ENCODE assay signal across 11 cellular contexts in genomic region chr20:45340951-45341350, GRCh38. TPM values are rescaled to one million over a fixed set of nuclear protein-coding genes. Genes with fewer than 3 reads are reported as not detected.
DNase-seq lines count a peak whose midpoint lies in the region; ATAC-seq and TF ChIP-seq lines count a peak whose summit lies in the region.
"Had no signal": no experiment of that assay in that cellular context is flagged by ENCODE, and none has a peak within 500 bp of the region (broad histone marks: within the 10 kb centered on the region; RNA-seq: fewer than 3 reads in every experiment).

No MANE protein-coding gene starts in this region.

- WGBS in esophagus muscularis mucosa: 67% methylated on average over 1 of the region's 1 CpG
- WGBS in upper lobe of left lung, 2 donors: 60 to 71% methylated on average over 1 of the region's 1 CpG

- DNase-seq in cardiac muscle cell (ENCODE audit: low read depth in 1 of 2, low spot score in 1 of 2): peak in 1 of 2 donors; percentile 48
- DNase-seq in left ventricle myocardium superior: no peak
- DNase-seq in esophagus muscularis mucosa (ENCODE audit: extremely low spot score): no peak
- DNase-seq in upper lobe of left lung: no peak
- DNase-seq in stimulated activated CD4-positive, alpha-beta T cell treated with anti-CD3 and anti-CD28 coated beads, Interleukin-2, amount 100 ng/mL, for 48 hours: no peak
- DNase-seq in midbrain (lab: John Stamatoyannopoulos, UW): no peak
- DNase-seq: NCI-H1694 treated with DMSO at 0.1 percent for 48 hours had no signal

- H3K4me1 ChIP-seq in cardiac muscle cell (ENCODE audit: low read depth): peaks cover 79% of the 10 kb centered on the region
- peaks cover 84 to 100% (median 100%) of the 10 kb centered on the region in 4 donors for H3K4me1 ChIP-seq in esophagus muscularis mucosa
- H3K4me1 ChIP-seq in muscle layer of duodenum (ENCODE audit: control insufficient read depth in 1 of 2, insufficient read depth in 2 of 2, low read length in 2 of 2): peaks cover 51 to 68% of the 10 kb centered on the region in 2 donors
- peaks cover 64 to 97% (median 74%) of the 10 kb centered on the region in 4 donors for H3K4me1 ChIP-seq in upper lobe of left lung

- H3K36me3 ChIP-seq in cardiac muscle cell: no peaks in the 10 kb centered on the region
- peaks cover 0 to 12% (median 3%) of the 10 kb centered on the region in 4 donors for H3K36me3 ChIP-seq in esophagus muscularis mucosa
- peaks cover 0 to 4% of the 10 kb centered on the region in 2 donors for H3K36me3 ChIP-seq in muscle layer of duodenum (ENCODE audit: control insufficient read depth in 1 of 2, insufficient read depth in 2 of 2, low read length in 2 of 2)
- peaks cover 0 to 22% (median 6%) of the 10 kb centered on the region in 4 donors for H3K36me3 ChIP-seq in upper lobe of left lung

- ATAC-seq in left ventricle myocardium superior: no peak
- ATAC-seq in upper lobe of left lung (ENCODE audit: low FRiP score in 2 of 2): no peak
- ATAC-seq in GM21526 (IDR thresholded peaks at IDR 0.05; ENCODE audit: low FRiP score, unreplicated experiment): no peak

- TF ChIP-seq EP300 in esophagus muscularis mucosa (IDR thresholded peaks at IDR 0.05) (no peak), upper lobe of left lung (IDR thresholded peaks at IDR 0.05) (no peak)

- H3K4me3 ChIP-seq in cardiac muscle cell: no peak overlapping the region
- no peak overlapping the region for H3K4me3 ChIP-seq in esophagus muscularis mucosa
- no peak overlapping the region for H3K4me3 ChIP-seq in muscle layer of duodenum (ENCODE audit: low read depth in 1 of 2, low read length in 2 of 2)
- H3K4me3 ChIP-seq in upper lobe of left lung: peak overlapping the region in 1 of 4 donors; percentile 88

- TF ChIP-seq CTCF in cardiac muscle cell (IDR thresholded peaks at IDR 0.05; ENCODE audit: low read depth, low read length) (no peak), esophagus muscularis mucosa (IDR thresholded peaks at IDR 0.05) (no peak), upper lobe of left lung (IDR thresholded peaks at IDR 0.05) (no peak)

- peak overlapping the region; percentile 98 for H3K27ac ChIP-seq in cardiac muscle cell
- H3K27ac ChIP-seq in esophagus muscularis mucosa (replicated peaks in 1 of 4): peak overlapping the region; percentile 93 to 97 (median 96)
- peak overlapping the region; percentile 98 for H3K27ac ChIP-seq in muscle layer of duodenum (ENCODE audit: low read length)
- H3K27ac ChIP-seq in upper lobe of left lung: peak overlapping the region; percentile 91 to 92 (median 92)

- no peaks in the 10 kb centered on the region for H3K9me3 ChIP-seq in cardiac muscle cell (ENCODE audit: low read depth)
- no peaks in the 10 kb centered on the region for H3K9me3 ChIP-seq in esophagus muscularis mucosa
- no peaks in the 10 kb centered on the region for H3K9me3 ChIP-seq in muscle layer of duodenum (ENCODE audit: control insufficient read depth in 1 of 2, low read length in 2 of 2)
- H3K9me3 ChIP-seq in upper lobe of left lung: no peaks in the 10 kb centered on the region

- H3K27me3 ChIP-seq in cardiac muscle cell (no peaks in the 10 kb centered on the region), esophagus muscularis mucosa (no peaks in the 10 kb centered on the region), muscle layer of duodenum (ENCODE audit: low read depth, low read length) (no peaks in the 10 kb centered on the region), upper lobe of left lung (no peaks in the 10 kb centered on the region)

- intact Hi-C loops in left ventricle myocardium superior (cut with micrococcal nuclease): no loop called here
- intact Hi-C loops in esophagus muscularis mucosa (cut with DNase I): no loop called here

- no peak for TF ChIP-seq POLR2A in esophagus muscularis mucosa (IDR thresholded peaks at IDR 0.05; ENCODE audit: low read depth)
- no peak for TF ChIP-seq POLR2A in upper lobe of left lung (IDR thresholded peaks at IDR 0.05)

RNA-seq across cellular contexts. Expression of gene SDC4, which starts 7.3 kb away (rescaled TPM):
- 36.0 and 55.7 TPM in 2 replicates for total RNA-seq in cardiac muscle cell
- 35.4 and 74.4 TPM in 2 replicates for polyA plus RNA-seq in cardiac muscle cell
- 76.9 TPM for total RNA-seq in left ventricle myocardium superior
- total RNA-seq in esophagus muscularis mucosa: 100 to 1,000 TPM in 1 of 4 donors, 10 to 100 TPM in 3; 61.9 to 177 (median 72.2) TPM
- total RNA-seq in upper lobe of left lung: 100 to 1,000 TPM; 178 to 568 (median 291) TPM

RNA-seq across cellular contexts. Expression of gene SYS1, which starts 22.0 kb away (rescaled TPM):
- total RNA-seq in cardiac muscle cell (24.5 and 28.0 TPM in 2 replicates), left ventricle myocardium superior (22.6 TPM), esophagus muscularis mucosa (10 to 100 TPM; 28.2 to 48.4 (median 42.5) TPM), upper lobe of left lung (10 to 100 TPM; 31.0 to 61.4 (median 50.7) TPM)
- 16.9 and 20.0 TPM in 2 replicates for polyA plus RNA-seq in cardiac muscle cell

RNA-seq across cellular contexts. Expression of gene MATN4, which starts 32.9 kb away (rescaled TPM):
- not detected in 2 replicates for total RNA-seq in cardiac muscle cell
- not detected in 2 replicates for polyA plus RNA-seq in cardiac muscle cell
- not detected for total RNA-seq in left ventricle myocardium superior
- total RNA-seq in esophagus muscularis mucosa: under 1 TPM in 2 of 4 donors, not detected in 2; 0.17 to 0.33 TPM
- total RNA-seq in upper lobe of left lung: under 1 TPM in 2 of 6 donors, not detected in 4; 0.30 to 0.44 TPM
- total RNA-seq: HT1080 had no signal

RNA-seq across cellular contexts. Expression of gene RBPJL, which starts 34.3 kb away (rescaled TPM):
- not detected in 2 replicates for total RNA-seq in cardiac muscle cell
- polyA plus RNA-seq in cardiac muscle cell: not detected in 2 replicates
- total RNA-seq in left ventricle myocardium superior: not detected
- total RNA-seq in esophagus muscularis mucosa: not detected
- total RNA-seq in upper lobe of left lung: under 1 TPM in 2 of 6 donors, not detected in 4; 0.09 to 0.13 TPM
- total RNA-seq: HT1080; T-helper 2 cell treated with Interferon-gamma antibody and Interleukin-4, amounts not matched to agents 100 ng/mL and 5 ng/mL, for 36 hours had no signal

RNA-seq across cellular contexts. Expression of gene TP53TG5, which starts 37.2 kb away (rescaled TPM):
- total RNA-seq in cardiac muscle cell (0.32 and 0.39 TPM in 2 replicates), left ventricle myocardium superior (2.1 TPM), esophagus muscularis mucosa (1 to 10 TPM in 2 of 4 donors, under 1 TPM in 1, not detected in 1; 0.17 to 2.1 (median 1.1) TPM), upper lobe of left lung (not detected)
- 3.5 and 3.8 TPM in 2 replicates for polyA plus RNA-seq in cardiac muscle cell
- total RNA-seq: HT1080 had no signal
